1 cellular context compared by ENCODE assay signal in the genomic region with DNA sequence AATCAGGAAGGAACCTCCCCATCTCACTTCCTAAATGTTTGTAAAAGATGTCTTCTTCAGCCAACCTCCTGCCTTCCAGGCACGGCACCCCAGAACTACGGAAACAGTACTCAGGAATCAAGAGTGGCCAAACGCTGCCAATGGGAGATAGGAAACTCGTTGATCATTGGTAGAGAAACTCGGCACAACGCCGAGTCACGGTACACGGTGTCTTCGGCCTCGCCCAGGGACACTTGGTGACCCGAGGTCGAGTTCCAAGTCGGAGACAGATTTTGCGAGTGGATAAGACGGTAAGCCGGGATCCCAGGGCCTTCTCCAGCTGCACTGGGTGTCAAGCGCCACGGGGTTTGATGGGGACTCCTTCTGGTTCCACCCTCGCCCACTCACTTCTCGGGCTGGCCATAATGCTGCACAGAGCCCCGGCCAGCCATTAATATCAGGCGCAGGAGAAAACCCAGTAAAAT.
A peak's percentile ranks its signal among the peaks of the same experiment; 100 is the strongest.
TF ChIP-seq lines count a peak whose summit lies in the region.

No MANE protein-coding gene starts in this region.

TF ChIP-seq in HEK293, 187 proteins besides CTCF, POLR2A, EP300 and RAD21 (continued from another document):
- TF ChIP-seq ZFHX2 (tag by site-specific recombination; conservative IDR thresholded peaks at IDR 0.05) (peak; percentile 37), ZNF623 (tag by site-specific recombination; IDR thresholded peaks at IDR 0.05) (no peak), ZNF335 (tag by site-specific recombination; conservative IDR thresholded peaks at IDR 0.05) (peak; percentile 78), GLIS1 (tag by site-specific recombination; IDR thresholded peaks at IDR 0.05) (no peak)
- TF ChIP-seq, protein P1, sequence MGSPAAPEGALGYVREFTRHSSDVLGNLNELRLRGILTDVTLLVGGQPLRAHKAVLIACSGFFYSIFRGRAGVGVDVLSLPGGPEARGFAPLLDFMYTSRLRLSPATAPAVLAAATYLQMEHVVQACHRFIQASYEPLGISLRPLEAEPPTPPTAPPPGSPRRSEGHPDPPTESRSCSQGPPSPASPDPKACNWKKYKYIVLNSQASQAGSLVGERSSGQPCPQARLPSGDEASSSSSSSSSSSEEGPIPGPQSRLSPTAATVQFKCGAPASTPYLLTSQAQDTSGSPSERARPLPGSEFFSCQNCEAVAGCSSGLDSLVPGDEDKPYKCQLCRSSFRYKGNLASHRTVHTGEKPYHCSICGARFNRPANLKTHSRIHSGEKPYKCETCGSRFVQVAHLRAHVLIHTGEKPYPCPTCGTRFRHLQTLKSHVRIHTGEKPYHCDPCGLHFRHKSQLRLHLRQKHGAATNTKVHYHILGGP (tag by site-specific recombination; IDR thresholded peaks at IDR 0.05), result no peak
- TF ChIP-seq, protein P2, sequence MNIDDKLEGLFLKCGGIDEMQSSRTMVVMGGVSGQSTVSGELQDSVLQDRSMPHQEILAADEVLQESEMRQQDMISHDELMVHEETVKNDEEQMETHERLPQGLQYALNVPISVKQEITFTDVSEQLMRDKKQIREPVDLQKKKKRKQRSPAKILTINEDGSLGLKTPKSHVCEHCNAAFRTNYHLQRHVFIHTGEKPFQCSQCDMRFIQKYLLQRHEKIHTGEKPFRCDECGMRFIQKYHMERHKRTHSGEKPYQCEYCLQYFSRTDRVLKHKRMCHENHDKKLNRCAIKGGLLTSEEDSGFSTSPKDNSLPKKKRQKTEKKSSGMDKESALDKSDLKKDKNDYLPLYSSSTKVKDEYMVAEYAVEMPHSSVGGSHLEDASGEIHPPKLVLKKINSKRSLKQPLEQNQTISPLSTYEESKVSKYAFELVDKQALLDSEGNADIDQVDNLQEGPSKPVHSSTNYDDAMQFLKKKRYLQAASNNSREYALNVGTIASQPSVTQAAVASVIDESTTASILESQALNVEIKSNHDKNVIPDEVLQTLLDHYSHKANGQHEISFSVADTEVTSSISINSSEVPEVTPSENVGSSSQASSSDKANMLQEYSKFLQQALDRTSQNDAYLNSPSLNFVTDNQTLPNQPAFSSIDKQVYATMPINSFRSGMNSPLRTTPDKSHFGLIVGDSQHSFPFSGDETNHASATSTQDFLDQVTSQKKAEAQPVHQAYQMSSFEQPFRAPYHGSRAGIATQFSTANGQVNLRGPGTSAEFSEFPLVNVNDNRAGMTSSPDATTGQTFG (tag by site-specific recombination; IDR thresholded peaks at IDR 0.05; ENCODE audit: borderline replicate concordance), result no peak
- TF ChIP-seq, protein P3, sequence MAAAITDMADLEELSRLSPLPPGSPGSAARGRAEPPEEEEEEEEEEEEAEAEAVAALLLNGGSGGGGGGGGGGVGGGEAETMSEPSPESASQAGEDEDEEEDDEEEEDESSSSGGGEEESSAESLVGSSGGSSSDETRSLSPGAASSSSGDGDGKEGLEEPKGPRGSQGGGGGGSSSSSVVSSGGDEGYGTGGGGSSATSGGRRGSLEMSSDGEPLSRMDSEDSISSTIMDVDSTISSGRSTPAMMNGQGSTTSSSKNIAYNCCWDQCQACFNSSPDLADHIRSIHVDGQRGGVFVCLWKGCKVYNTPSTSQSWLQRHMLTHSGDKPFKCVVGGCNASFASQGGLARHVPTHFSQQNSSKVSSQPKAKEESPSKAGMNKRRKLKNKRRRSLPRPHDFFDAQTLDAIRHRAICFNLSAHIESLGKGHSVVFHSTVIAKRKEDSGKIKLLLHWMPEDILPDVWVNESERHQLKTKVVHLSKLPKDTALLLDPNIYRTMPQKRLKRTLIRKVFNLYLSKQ (tag by site-specific recombination; IDR thresholded peaks at IDR 0.05; ENCODE audit: borderline replicate concordance), result no peak
